8 cellular contexts compared by ENCODE assay signal in genomic region chr16:89357055-89357454, GRCh38.
DNase-seq lines count a peak whose midpoint lies in the region; ATAC-seq and TF ChIP-seq lines count a peak whose summit lies in the region.

No MANE protein-coding gene starts in this region.

- H3K4me3 Mint-ChIP-seq in MCF 10A (ENCODE audit: unreplicated experiment) (no peak overlapping the region), naive B cell (peak overlapping the region in 7 of 8 donors; percentile 3 to 86 (median 64))

- H3K27me3 Mint-ChIP-seq in MCF 10A (ENCODE audit: insufficient read depth, unreplicated experiment) (no peaks in the 10 kb centered on the region), naive B cell (no peaks in the 10 kb centered on the region)

- no peaks in the 10 kb centered on the region for H3K9me3 Mint-ChIP-seq in MCF 10A (ENCODE audit: unreplicated experiment)
- H3K9me3 Mint-ChIP-seq in naive B cell: no peaks in the 10 kb centered on the region

- H3K27me3 ChIP-seq in breast epithelium: no peaks in the 10 kb centered on the region

- no peak for TF ChIP-seq CTCF in MCF 10A (IDR thresholded peaks at IDR 0.05; ENCODE audit: unreplicated experiment)
- no peak for TF ChIP-seq CTCF in breast epithelium (IDR thresholded peaks at IDR 0.05)

- H3K27ac Mint-ChIP-seq in MCF 10A (ENCODE audit: low read depth, unreplicated experiment): no peak overlapping the region
- H3K27ac Mint-ChIP-seq in naive B cell: peak overlapping the region in 2 of 6 donors; percentile 72 to 89

- POLR2A ChIA-PET in MCF 10A (lab: Yijun Ruan, JAX): no interaction called here

- TF ChIP-seq POLR2A in breast epithelium (IDR thresholded peaks at IDR 0.05): no peak

- peaks cover 26% of the 10 kb centered on the region for H3K4me1 Mint-ChIP-seq in MCF 10A (ENCODE audit: insufficient read depth, unreplicated experiment)
- peaks cover 51 to 91% (median 70%) of the 10 kb centered on the region in 3 donors for H3K4me1 Mint-ChIP-seq in naive B cell

- BruUV-seq in MCF 10A (replicated peaks; lab: Mats Ljungman, UMichigan): no TSS peak

- intact Hi-C loops in MCF 10A (cut with micrococcal nuclease): no loop called here
- intact Hi-C loops in breast epithelium (cut with DNase I; ENCODE audit: low total_unique reads): no loop called here

- H3K4me1 ChIP-seq in breast epithelium: peaks cover 4 to 35% of the 10 kb centered on the region in 2 donors

- CTCF ChIA-PET in MCF 10A (lab: Yijun Ruan, JAX): no interaction called here

- H3K36me3 Mint-ChIP-seq in MCF 10A (ENCODE audit: insufficient read depth, unreplicated experiment) (peaks cover 48% of the 10 kb centered on the region), naive B cell (no peaks in the 10 kb centered on the region)

- peak; percentile 42 for DNase-seq in MCF 10A (ENCODE audit: unreplicated experiment)
- DNase-seq in breast epithelium (ENCODE audit: low spot score in 2 of 2): no peak
- peak; percentile 73 for DNase-seq in activated naive CD4-positive, alpha-beta T cell treated with Interleukin-2 at 50 U/mL for 16 hours
- no peak for DNase-seq in naive B cell
- DNase-seq in substantia nigra (lab: John Stamatoyannopoulos, UW): no peak
- DNase-seq in SIG-M5 (lab: John Stamatoyannopoulos, UW): no peak
- no peak for DNase-seq in epidermal melanocyte (ENCODE audit: insufficient read length, low spot score)
- DNase-seq in NCI-H446 treated with DMSO at 0.1 percent for 48 hours (lab: John Stamatoyannopoulos, UW): no peak

- H3K36me3 ChIP-seq in breast epithelium: no peaks in the 10 kb centered on the region

- H3K4me3 ChIP-seq in breast epithelium: no peak overlapping the region

- no peaks in the 10 kb centered on the region for H3K9me3 ChIP-seq in breast epithelium

- no peak for ATAC-seq in naive B cell (ENCODE audit: low read depth in 2 of 2)

- no peak overlapping the region for H3K27ac ChIP-seq in breast epithelium
- H3K27ac ChIP-seq in substantia nigra (ENCODE audit: low read depth, low read length, poor library complexity, severe bottlenecking): peak overlapping the region; percentile 58

Comparison
In these comparisons a context has a peak if more than half of its experiments do, and no peak if none do; other contexts are left out.
1. DNase-seq: peak in MCF 10A (single experiment) and activated naive CD4-positive, alpha-beta T cell treated with Interleukin-2 at 50 U/mL for 16 hours (single experiment); none in breast epithelium (0 of 2), naive B cell (single experiment), substantia nigra (0 of 49), SIG-M5 (single experiment), epidermal melanocyte (single experiment) and NCI-H446 treated with DMSO at 0.1 percent for 48 hours (single experiment).